Comparison of ENCODE assay signal across 9 cellular contexts in genomic region chr12:16606201-16606849, GRCh38. TPM values are rescaled to one million over a fixed set of nuclear protein-coding genes. Genes with fewer than 3 reads are reported as not detected.
DNase-seq lines count a peak whose midpoint lies in the region; FAIRE-seq and TF ChIP-seq lines count a peak whose summit lies in the region.
"Had no signal": no experiment of that assay in that cellular context is flagged by ENCODE, and none has a peak within 500 bp of the region (broad histone marks: within the 10 kb centered on the region; RNA-seq: fewer than 3 reads in every experiment).

No MANE protein-coding gene starts in this region.

- H3K79me2 ChIP-seq in ACC112 (ENCODE audit: control insufficient read depth, insufficient read depth, low read length, unreplicated experiment) (no peaks in the 10 kb centered on the region), keratinocyte (ENCODE audit: control insufficient read depth, insufficient read depth, low read length) (no peaks in the 10 kb centered on the region)

- H3K9me3 ChIP-seq in keratinocyte (ENCODE audit: control insufficient read depth, low read depth, low read length) = no peaks in the 10 kb centered on the region
- H3K9me3 ChIP-seq in stomach = no peaks in the 10 kb centered on the region

- H3K4me1 ChIP-seq in ACC112 (ENCODE audit: control insufficient read depth, insufficient read depth, low read length, unreplicated experiment) (no peaks in the 10 kb centered on the region), keratinocyte (ENCODE audit: control insufficient read depth, extremely low read depth, insufficient read depth, low read length) (peaks cover 5% of the 10 kb centered on the region), stomach (peaks cover 4 to 48% (median 28%) of the 10 kb centered on the region in 4 donors)

- intact Hi-C loops in stomach (cut with DNase I; ENCODE audit: low total_unique reads) = no loop called here

- H3K27me3 ChIP-seq in ACC112 (ENCODE audit: insufficient read depth, low read length) (peaks cover 15% of the 10 kb centered on the region), keratinocyte (ENCODE audit: control insufficient read depth, extremely low read depth, insufficient read depth, low read length) (peaks cover 68% of the 10 kb centered on the region), stomach (peaks cover 0 to 37% (median 12%) of the 10 kb centered on the region in 3 donors)

- no peak for TF ChIP-seq EP300 in stomach (IDR thresholded peaks at IDR 0.05)

- no peak for FAIRE-seq in keratinocyte (lab: Jason Lieb, UNC)

- TF ChIP-seq CTCF in GM20000 (IDR thresholded peaks at IDR 0.05; ENCODE audit: extremely low read depth, missing control alignments) (no peak), astrocyte of the spinal cord (IDR thresholded peaks at IDR 0.05; ENCODE audit: low read depth, low read length) (no peak), keratinocyte (optimal IDR thresholded peaks at IDR 0.05 in 1 of 3, IDR thresholded peaks at IDR 0.05 in 1 of 3, conservative IDR thresholded peaks at IDR 0.05 in 1 of 3; ENCODE audit: extremely low read depth in 1 of 3, insufficient read depth in 2 of 3, low read length in 3 of 3) (no peak), stomach (IDR thresholded peaks at IDR 0.05) (no peak)

- WGBS in stomach, 5 donors = 1 to 4% (median 2%) methylated on average over 26 of the region's 26 CpGs

- H4K20me1 ChIP-seq in keratinocyte (ENCODE audit: control insufficient read depth, extremely low read depth, insufficient read depth, low read length) = no peaks in the 10 kb centered on the region

- no peaks in the 10 kb centered on the region for H3K36me3 ChIP-seq in ACC112 (ENCODE audit: insufficient read depth, low read length)
- H3K36me3 ChIP-seq in keratinocyte (ENCODE audit: control insufficient read depth in 2 of 2, extremely low read depth in 1 of 2, insufficient read depth in 2 of 2, low read length in 2 of 2) = no peaks in the 10 kb centered on the region
- no peaks in the 10 kb centered on the region for H3K36me3 ChIP-seq in stomach

- H3K9me1 ChIP-seq in keratinocyte (ENCODE audit: control insufficient read depth, extremely low read depth, insufficient read depth, low read length) = no peaks in the 10 kb centered on the region

- H3K4me3 ChIP-seq in ACC112 (ENCODE audit: low read depth, low read length) (peak overlapping the region; percentile 85), astrocyte of the spinal cord (ENCODE audit: low read depth, low read length) (peak overlapping the region; percentile 42), keratinocyte (ENCODE audit: control insufficient read depth in 2 of 3, extremely low read depth in 1 of 3, insufficient read depth in 2 of 3, low read depth in 1 of 3, low read length in 3 of 3) (peak overlapping the region in 2 of 3 experiments; percentile 40 to 48), stomach (peak overlapping the region; percentile 40 to 53 (median 51))

- no peak overlapping the region for H3K9ac ChIP-seq in keratinocyte (ENCODE audit: control insufficient read depth, extremely low read depth, insufficient read depth, low read length)

- in situ Hi-C loops in astrocyte of the spinal cord (cut with HindIII; ENCODE audit: low sequenced_read_pairs) = no loop called here

- dilution Hi-C loops in keratinocyte (cut with MboI; ENCODE audit: extremely low pct_ligation_motif_present, low sequenced_read_pairs) = no loop called here

- peak overlapping the region; percentile 84 for H3K4me2 ChIP-seq in keratinocyte (ENCODE audit: control insufficient read depth, extremely low read depth, insufficient read depth, low read depth, low read length)

- DNase-seq in GM20000 (ENCODE audit: low spot score) = peak; percentile 23
- DNase-seq in NCI-H1092 (lab: John Stamatoyannopoulos, UW) = peak; percentile 62
- DNase-seq in astrocyte of the spinal cord (ENCODE audit: low read depth, low spot score) = peak; percentile 34
- no peak for DNase-seq in keratinocyte (ENCODE audit: low read depth, low spot score)
- DNase-seq in stomach = no peak
- no peak for DNase-seq in erythroblast (lab: John Stamatoyannopoulos, UW)
- no peak for DNase-seq in SIG-M5 treated with dmso at 0.1 percent for 504 hours (lab: John Stamatoyannopoulos, UW; ENCODE audit: unreplicated experiment)
- DNase-seq: DND-41 had no signal

- H3K27ac ChIP-seq in ACC112 (ENCODE audit: low read depth, low read length) (no peak overlapping the region), keratinocyte (ENCODE audit: control insufficient read depth, insufficient read depth, low read length) (no peak overlapping the region), stomach (peak overlapping the region in 4 of 5 donors; percentile 25 to 70 (median 34))

- TF ChIP-seq POLR2A in stomach (IDR thresholded peaks at IDR 0.05) (no peak), erythroblast (IDR thresholded peaks at IDR 0.05; ENCODE audit: low read length) (no peak)

- H2AFZ ChIP-seq in ACC112 (ENCODE audit: low read length, unreplicated experiment) (peak overlapping the region; percentile 95), keratinocyte (ENCODE audit: control insufficient read depth, low read length) (peak overlapping the region; percentile 76)

RNA-seq across cellular contexts. Expression of gene LMO3, which starts 0.4 kb away (rescaled TPM):
- polyA plus RNA-seq in keratinocyte (not detected in 3 replicates), stomach (1 to 10 TPM in 1 of 3 donors, under 1 TPM in 2; 0.37 to 1.2 (median 0.88) TPM)
- polyA plus RNA-seq in keratinocyte (2011; ENCODE audit: low read depth) = not detected
- not detected in 2 replicates for polyA plus RNA-seq in keratinocyte (2011; cell fraction: cytosol; rRNA removed)
- not detected in 2 replicates for polyA plus RNA-seq in keratinocyte (2011; cell fraction: nucleus; rRNA removed)
- 0.14 TPM in 1 of 2 replicates, not detected in the other for polyA plus RNA-seq in keratinocyte (2012; ENCODE audit: low replicate concordance)
- not detected in 3 replicates for polyA minus RNA-seq in keratinocyte
- polyA minus RNA-seq in keratinocyte (2011; cell fraction: cytosol; rRNA and poly(A)+ RNA removed) = not detected
- not detected in 2 replicates for polyA minus RNA-seq in keratinocyte (2011; cell fraction: nucleus; rRNA and poly(A)+ RNA removed)
- total RNA-seq in stomach = 10 to 100 TPM in 3 of 5 donors, 1 to 10 TPM in 1, under 1 TPM in 1; 0.43 to 58.0 (median 10.8) TPM

Comparison
In these comparisons a context has a peak if more than half of its experiments do, and no peak if none do; other contexts are left out.
1. H3K27ac ChIP-seq: peak in stomach (4 of 5); none in ACC112 (single experiment) and keratinocyte (single experiment).
2. DNase-seq: peak in GM20000 (single experiment), NCI-H1092 (single experiment) and astrocyte of the spinal cord (single experiment); none in keratinocyte (single experiment), stomach (single experiment), erythroblast (0 of 2) and SIG-M5 treated with dmso at 0.1 percent for 504 hours (single experiment).
3. Peak in every context shown above with its lines, with median percentiles within 50 percentile points of each other: H3K4me3 ChIP-seq.